ENCODE assay signal across 8 cellular contexts in the genomic region with DNA sequence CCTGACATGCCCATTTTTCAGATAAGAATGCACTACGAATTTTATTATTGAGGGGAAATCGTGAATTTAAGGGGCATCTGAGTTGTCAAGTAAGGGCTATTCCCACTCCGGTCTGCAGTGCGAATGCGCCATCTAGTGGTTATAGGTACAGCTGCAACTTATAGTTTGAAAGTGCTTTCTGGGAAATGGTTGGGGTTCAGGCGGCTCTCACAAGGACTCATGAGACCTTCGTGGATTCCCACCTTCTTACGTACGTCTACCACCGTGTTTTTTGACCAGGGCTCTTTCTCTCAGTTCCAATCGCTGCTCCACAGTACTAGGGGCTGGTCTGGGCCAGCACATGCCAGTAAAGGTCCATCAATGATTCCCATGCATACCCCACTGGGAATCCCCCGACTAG. TPM values are rescaled to one million over a fixed set of nuclear protein-coding genes. Genes with fewer than 3 reads are reported as not detected.
DNase-seq lines count a peak whose midpoint lies in the region; ATAC-seq, FAIRE-seq and TF ChIP-seq lines count a peak whose summit lies in the region.

No MANE protein-coding gene starts in this region.

- peaks cover 9 to 17% of the 10 kb centered on the region in 2 donors for H3K36me3 Mint-ChIP-seq in activated naive CD4-positive, alpha-beta T cell treated with anti-CD3 and anti-CD28 coated beads, Interleukin-2, amount 50 U/mL, for 72 hours

- no peak for FAIRE-seq in HTR-8/SVneo (lab: Jason Lieb, UNC)

- H3K4me3 ChIP-seq in heart left ventricle (no peak overlapping the region), gastrocnemius medialis (no peak overlapping the region)

- in situ Hi-C loops in gastrocnemius medialis (cut with MboI; ENCODE audit: low sequenced_read_pairs in 4 of 4), result loop anchor here (5.0 to 25.0 kb wide), 4 partner anchors 233 to 633 kb away; no protein-coding TSS in a partner anchor

- TF ChIP-seq CTCF in heart left ventricle (IDR thresholded peaks at IDR 0.05), result peak; percentile 64 to 85 (median 74)
- peak; percentile 54 to 82 (median 75) for TF ChIP-seq CTCF in gastrocnemius medialis (IDR thresholded peaks at IDR 0.05 in 4 of 5, conservative IDR thresholded peaks at IDR 0.05 in 1 of 5)

- H3K9me3 Mint-ChIP-seq in activated naive CD4-positive, alpha-beta T cell treated with anti-CD3 and anti-CD28 coated beads, Interleukin-2, amount 50 U/mL, for 72 hours, result no peaks in the 10 kb centered on the region

- WGBS in heart left ventricle, 4 donors, result 10 to 13% (median 11%) methylated on average over 11 to 12 of the region's 12 CpGs

- TF ChIP-seq POLR2A in heart left ventricle (IDR thresholded peaks at IDR 0.05) (no peak), gastrocnemius medialis (IDR thresholded peaks at IDR 0.05) (no peak)

- H3K27ac ChIP-seq in heart left ventricle (no peak overlapping the region), gastrocnemius medialis (no peak overlapping the region)

- DNase-seq in DMS53 (lab: John Stamatoyannopoulos, UW) (peak; percentile 53), HTR-8/SVneo (ENCODE audit: insufficient read length, low spot score) (peak; percentile 48), OCI-M1 (lab: John Stamatoyannopoulos, UW) (peak; percentile 64), heart left ventricle (peak in 1 of 5 donors; percentile 21), gastrocnemius medialis (peak in 1 of 2 donors; percentile 25)
- DNase-seq in activated naive CD4-positive, alpha-beta T cell treated with anti-CD3 and anti-CD28 coated beads, Interleukin-2, amount 50 U/mL, for 72 hours (ENCODE audit: low spot score in 2 of 2), result no peak

- peak overlapping the region; percentile 95 for H3K27ac Mint-ChIP-seq in activated naive CD4-positive, alpha-beta T cell treated with anti-CD3 and anti-CD28 coated beads, Interleukin-2, amount 50 U/mL, for 72 hours

- no peaks in the 10 kb centered on the region for H3K9me3 ChIP-seq in heart left ventricle
- H3K9me3 ChIP-seq in gastrocnemius medialis, result no peaks in the 10 kb centered on the region

- no peaks in the 10 kb centered on the region for H3K4me1 ChIP-seq in heart left ventricle
- no peaks in the 10 kb centered on the region for H3K4me1 ChIP-seq in gastrocnemius medialis

- peak; percentile 80 for ATAC-seq in GM19395 (IDR thresholded peaks at IDR 0.05; ENCODE audit: unreplicated experiment)
- ATAC-seq in activated naive CD4-positive, alpha-beta T cell treated with anti-CD3 and anti-CD28 coated beads, Interleukin-2, amount 50 U/mL, for 72 hours, result peak; percentile 62 to 73
- peak in 3 of 4 donors; percentile 34 to 60 (median 57) for ATAC-seq in heart left ventricle
- ATAC-seq in gastrocnemius medialis, result peak in 1 of 2 donors; percentile 62
- no peak for ATAC-seq in GM21390 (IDR thresholded peaks at IDR 0.05; ENCODE audit: unreplicated experiment)

- H3K36me3 ChIP-seq in heart left ventricle (peaks cover 0 to 77% (median 55%) of the 10 kb centered on the region in 9 donors), gastrocnemius medialis (peaks cover 0 to 20% of the 10 kb centered on the region in 2 donors)

- H3K27me3 ChIP-seq in heart left ventricle (no peaks in the 10 kb centered on the region), gastrocnemius medialis (no peaks in the 10 kb centered on the region)

- intact Hi-C loops in heart left ventricle (cut with DNase I), result loop anchor here in 8 of 10 donors (1.0 to 10.0 kb wide), 7 partner anchors 46 to 628 kb away; no protein-coding TSS in a partner anchor
- intact Hi-C loops in gastrocnemius medialis (cut with DNase I; ENCODE audit: low total_unique reads), result loop anchor here (1.0 to 5.0 kb wide), 3 partner anchors 46 to 628 kb away; no protein-coding TSS in a partner anchor

RNA-seq across cellular contexts. Expression of gene MSL3, which starts 12.3 kb away (rescaled TPM):
- 10 to 100 TPM; 38.4 to 72.3 TPM for total RNA-seq in activated naive CD4-positive, alpha-beta T cell treated with anti-CD3 and anti-CD28 coated beads, Interleukin-2, amount 50 U/mL, for 72 hours
- total RNA-seq in heart left ventricle, result 10 to 100 TPM; 11.0 to 20.3 (median 13.2) TPM
- polyA plus RNA-seq in heart left ventricle, result 10 to 100 TPM; 11.7 to 25.9 TPM
- 10 to 100 TPM; 22.8 to 61.1 (median 35.1) TPM for total RNA-seq in gastrocnemius medialis

Comparison
In these comparisons a context has a peak if more than half of its experiments do, and no peak if none do; other contexts are left out.
1. DNase-seq: peak in DMS53 (single experiment), HTR-8/SVneo (single experiment) and OCI-M1 (single experiment); none in activated naive CD4-positive, alpha-beta T cell treated with anti-CD3 and anti-CD28 coated beads, Interleukin-2, amount 50 U/mL, for 72 hours (0 of 2).